In genomic region chr12:62785941-62786559, GRCh38 we compare ENCODE assay signal across 8 cellular contexts.
DNase-seq lines count a peak whose midpoint lies in the region; ATAC-seq, FAIRE-seq and TF ChIP-seq lines count a peak whose summit lies in the region.

No MANE protein-coding gene starts in this region.

- DNase-seq in AG04450 (ENCODE audit: low read depth, low spot score) (peak; percentile 47), HTR-8/SVneo (ENCODE audit: insufficient read length, low spot score) (peak; percentile 77), adrenal gland (peak in 6 of 7 donors; percentile 28 to 75 (median 44)), islet precursor cell (peak; percentile 97), thyroid gland (peak; percentile 56 to 70), GM23338 (ENCODE audit: low spot score) (no peak), head of caudate nucleus (no peak)
- DNase-seq in stimulated activated naive CD4-positive, alpha-beta T cell (lab: John Stamatoyannopoulos, UW): no peak

- no peak overlapping the region for H3K4me3 Mint-ChIP-seq in GM23338

- POLR2A ChIA-PET in AG04450 (lab: Yijun Ruan, JAX): interaction anchor here (0.8 kb wide), 1 partner anchor 183 kb away, joined by 3 read pairs; no protein-coding TSS in a partner anchor

- no peak overlapping the region for H3K4me3 ChIP-seq in AG04450 (ENCODE audit: low read depth, low read length)
- H3K4me3 ChIP-seq in adrenal gland: no peak overlapping the region
- H3K4me3 ChIP-seq in thyroid gland (replicated peaks in 1 of 3): no peak overlapping the region
- no peak overlapping the region for H3K4me3 ChIP-seq in GM23338

- peaks cover 5% of the 10 kb centered on the region for H3K27me3 Mint-ChIP-seq in GM23338 (ENCODE audit: insufficient read depth, low read depth, poor library complexity)

- H3K36me3 Mint-ChIP-seq in GM23338 (ENCODE audit: low read depth): peaks cover 15% of the 10 kb centered on the region

- no peaks in the 10 kb centered on the region; the same call in 1 of the 2 replicates for H3K79me2 ChIP-seq in GM23338 (replicated peaks; ENCODE audit: insufficient read depth)

- no peak overlapping the region; the same call in none of the 2 replicates for H3K27ac Mint-ChIP-seq in GM23338

- no peaks in the 10 kb centered on the region for H3K9me3 Mint-ChIP-seq in GM23338

- peak; percentile 9 for FAIRE-seq in HTR-8/SVneo (lab: Jason Lieb, UNC)

- H3K27me3 ChIP-seq in AG04450 (ENCODE audit: control insufficient read depth, insufficient read depth, low read length): no peaks in the 10 kb centered on the region
- H3K27me3 ChIP-seq in adrenal gland: no peaks in the 10 kb centered on the region
- H3K27me3 ChIP-seq in thyroid gland: no peaks in the 10 kb centered on the region
- H3K27me3 ChIP-seq in GM23338 (ENCODE audit: insufficient read depth): no peaks in the 10 kb centered on the region

- no peak for TF ChIP-seq CTCF in AG04450 (IDR thresholded peaks at IDR 0.05; ENCODE audit: low read depth, low read length)
- TF ChIP-seq CTCF in adrenal gland (IDR thresholded peaks at IDR 0.05): no peak
- TF ChIP-seq CTCF in thyroid gland (IDR thresholded peaks at IDR 0.05): no peak
- no peak for TF ChIP-seq CTCF in GM23338 (conservative IDR thresholded peaks at IDR 0.05; ENCODE audit: low read depth in 2 of 2)

- no peaks in the 10 kb centered on the region for H3K9me2 ChIP-seq in GM23338 (ENCODE audit: insufficient read depth)

- intact Hi-C loops in adrenal gland (cut with DNase I) (no loop called here), thyroid gland (cut with DNase I) (no loop called here), head of caudate nucleus (cut with DNase I) (no loop called here)

- TF ChIP-seq POLR2A in adrenal gland (IDR thresholded peaks at IDR 0.05) (no peak), thyroid gland (IDR thresholded peaks at IDR 0.05) (no peak)

- ATAC-seq in GM23338: no peak

- H3K36me3 ChIP-seq in adrenal gland (replicated peaks in 1 of 2): no peaks in the 10 kb centered on the region
- no peaks in the 10 kb centered on the region for H3K36me3 ChIP-seq in thyroid gland
- no peaks in the 10 kb centered on the region for H3K36me3 ChIP-seq in GM23338 (ENCODE audit: insufficient read depth)

- H3K27ac ChIP-seq in AG04450 (ENCODE audit: low read depth, low read length) (peak overlapping the region; percentile 40), adrenal gland (peak overlapping the region in 3 of 5 donors; percentile 11 to 77 (median 33)), thyroid gland (peak overlapping the region; percentile 73 to 85 (median 79)), GM23338 (ENCODE audit: low read depth) (no peak overlapping the region)

- WGBS in adrenal gland, 4 donors: 62 to 84% (median 66%) methylated on average over 4 to 8 of the region's 8 CpGs
- 43 to 50% methylated on average over 8 of the region's 8 CpGs for WGBS in thyroid gland, 2 donors

- CTCF ChIA-PET in AG04450 (lab: Charles Lee): interaction anchor here (1.1 to 2.8 kb wide), 8 partner anchors 8 to 348 kb away, joined by 3 to 12 read pairs (median 5); no protein-coding TSS in a partner anchor

- no peaks in the 10 kb centered on the region for H3F3A ChIP-seq in GM23338 (replicated peaks; ENCODE audit: low read depth)

- H3K4me1 ChIP-seq in adrenal gland (replicated peaks in 1 of 2) (peaks cover 0 to 4% of the 10 kb centered on the region in 2 donors), thyroid gland (peaks cover 21 to 46% of the 10 kb centered on the region in 2 donors), GM23338 (ENCODE audit: insufficient read depth) (peaks cover 20% of the 10 kb centered on the region)

- no peak overlapping the region for H2AFZ ChIP-seq in GM23338

- H4K20me1 ChIP-seq in GM23338 (replicated peaks; ENCODE audit: insufficient read depth): no peaks in the 10 kb centered on the region

- H3K4me1 Mint-ChIP-seq in GM23338: peaks cover 41% of the 10 kb centered on the region

- H3K4me2 ChIP-seq in GM23338: no peak overlapping the region

- no peaks in the 10 kb centered on the region for H3K9me3 ChIP-seq in AG04450 (ENCODE audit: control insufficient read depth, insufficient read depth, low read length)
- H3K9me3 ChIP-seq in adrenal gland (replicated peaks in 1 of 3): no peaks in the 10 kb centered on the region
- no peaks in the 10 kb centered on the region for H3K9me3 ChIP-seq in thyroid gland

TF ChIP-seq in GM23338, 12 proteins besides CTCF, POLR2A, EP300 and RAD21 (continues in another document):
- no peak for TF ChIP-seq ZNF331 (CRISPR knock-in tag; IDR thresholded peaks at IDR 0.05; ENCODE audit: low read depth)
- TF ChIP-seq EZH2 (IDR thresholded peaks at IDR 0.05; ENCODE audit: low read depth, unreplicated experiment): no peak
- no peak for TF ChIP-seq STAT1 (IDR thresholded peaks at IDR 0.05; ENCODE audit: unreplicated experiment)
- no peak for TF ChIP-seq ZNF462 (CRISPR knock-in tag; IDR thresholded peaks at IDR 0.05)

Comparison
In these comparisons a context has a peak if more than half of its experiments do, and no peak if none do; other contexts are left out.
1. DNase-seq: peak in AG04450 (single experiment), HTR-8/SVneo (single experiment), adrenal gland (6 of 7), islet precursor cell (single experiment) and thyroid gland (2 of 2); none in GM23338 (single experiment), head of caudate nucleus (0 of 42) and stimulated activated naive CD4-positive, alpha-beta T cell (0 of 6).